Comparison of ENCODE assay signal across 9 cellular contexts in the genomic region with DNA sequence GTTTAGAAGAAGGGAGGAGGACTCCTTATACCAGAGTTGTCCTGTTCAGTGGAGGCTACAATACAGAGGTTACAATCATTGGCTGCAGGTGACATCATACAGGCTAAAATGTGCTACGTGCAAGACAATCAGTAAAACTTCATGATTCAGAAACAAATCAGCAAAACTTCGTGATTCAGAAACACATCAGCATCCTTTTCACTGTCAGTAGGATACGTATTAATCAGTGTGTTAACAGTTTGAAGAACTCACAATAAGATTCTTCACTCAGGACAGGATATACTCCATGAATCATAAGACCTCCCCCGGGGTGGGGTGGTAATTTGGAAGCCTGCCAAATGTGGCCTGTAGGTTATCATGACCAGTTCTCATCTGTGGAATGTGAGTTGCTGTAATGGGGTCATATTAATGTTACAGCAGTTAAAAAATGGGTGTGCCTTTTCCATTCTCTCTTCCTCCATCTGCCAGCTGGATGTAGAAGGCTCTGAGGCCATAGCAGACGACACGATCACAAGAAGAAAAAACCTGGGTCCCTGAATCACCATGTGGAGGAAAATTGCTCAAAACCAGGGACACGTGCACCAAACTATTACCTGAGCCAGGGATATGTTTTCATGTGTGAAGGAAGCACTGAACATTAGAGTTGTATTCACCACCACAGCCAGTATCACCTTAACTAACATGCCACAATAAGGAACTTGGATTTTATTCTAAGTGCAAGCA.
DNase-seq lines count a peak whose midpoint lies in the region; ATAC-seq and TF ChIP-seq lines count a peak whose summit lies in the region.
"Had no signal": no experiment of that assay in that cellular context is flagged by ENCODE, and none has a peak within 500 bp of the region (broad histone marks: within the 10 kb centered on the region; RNA-seq: fewer than 3 reads in every experiment).

No MANE protein-coding gene starts in this region.

- WGBS in adrenal gland, 4 donors = 41 to 49% (median 48%) methylated on average over 7 of the region's 7 CpGs

- TF ChIP-seq POLR2A in adrenal gland (IDR thresholded peaks at IDR 0.05) = no peak

- H3K4me1 ChIP-seq in adrenal gland (replicated peaks in 1 of 2) = no peaks in the 10 kb centered on the region
- peaks cover 18% of the 10 kb centered on the region for H3K4me1 ChIP-seq in osteoblast (ENCODE audit: insufficient read depth, low read length)
- H3K4me1 ChIP-seq: esophagus muscularis mucosa had no signal

- DNase-seq in COLO668 (lab: John Stamatoyannopoulos, UW; ENCODE audit: unreplicated experiment) = peak; percentile 36
- peak; percentile 100 for DNase-seq in HT1080 (ENCODE audit: low read depth)
- DNase-seq in adrenal gland = peak in 6 of 7 donors; percentile 25 to 56 (median 40)
- DNase-seq in osteoblast (ENCODE audit: insufficient read length, low spot score, missing footprints) = peak; percentile 69
- no peak for DNase-seq in middle frontal gyrus (ENCODE audit: extremely low spot score, low spot score)
- DNase-seq in substantia nigra (lab: John Stamatoyannopoulos, UW) = no peak

- H3K79me2 ChIP-seq in osteoblast (ENCODE audit: insufficient read depth, low read length) = no peaks in the 10 kb centered on the region

- H3K27me3 ChIP-seq in adrenal gland (no peaks in the 10 kb centered on the region), osteoblast (ENCODE audit: insufficient read depth, low read length) (no peaks in the 10 kb centered on the region)
- H3K27me3 ChIP-seq: esophagus muscularis mucosa had no signal

- no peaks in the 10 kb centered on the region for H3K9me3 ChIP-seq in adrenal gland (replicated peaks in 1 of 3)
- H3K9me3 ChIP-seq in osteoblast (ENCODE audit: low read depth, low read length) = peaks cover 2% of the 10 kb centered on the region
- H3K9me3 ChIP-seq: esophagus muscularis mucosa had no signal

- H3K4me3 ChIP-seq in adrenal gland (no peak overlapping the region), osteoblast (ENCODE audit: insufficient read depth, low read length) (no peak overlapping the region)
- H3K4me3 ChIP-seq: esophagus muscularis mucosa had no signal

- H4K20me1 ChIP-seq in osteoblast (ENCODE audit: insufficient read depth, low read length) = no peaks in the 10 kb centered on the region

- H3K27ac ChIP-seq in adrenal gland (peak overlapping the region in 2 of 5 donors; percentile 15 to 38), osteoblast (ENCODE audit: low read depth, low read length) (peak overlapping the region; percentile 98), substantia nigra (ENCODE audit: low read depth, low read length, poor library complexity, severe bottlenecking) (no peak overlapping the region)
- H3K27ac ChIP-seq: esophagus muscularis mucosa had no signal

- ATAC-seq in HG03045 (IDR thresholded peaks at IDR 0.05; ENCODE audit: unreplicated experiment) = no peak
- ATAC-seq in GM21390 (IDR thresholded peaks at IDR 0.05; ENCODE audit: unreplicated experiment) = no peak

- TF ChIP-seq CTCF in adrenal gland (IDR thresholded peaks at IDR 0.05) (no peak), osteoblast (IDR thresholded peaks at IDR 0.05; ENCODE audit: extremely low read depth, low read depth, low read length) (no peak)

- H3K4me2 ChIP-seq in osteoblast (ENCODE audit: insufficient read depth, low read length) = peak overlapping the region; percentile 52

- H3K36me3 ChIP-seq in adrenal gland (replicated peaks in 1 of 2) (no peaks in the 10 kb centered on the region), osteoblast (ENCODE audit: insufficient read depth, low read length) (no peaks in the 10 kb centered on the region)
- H3K36me3 ChIP-seq: esophagus muscularis mucosa had no signal

- peak overlapping the region; percentile 72 for H2AFZ ChIP-seq in osteoblast (ENCODE audit: low read length)

- intact Hi-C loops in adrenal gland (cut with DNase I) = no loop called here

Comparison
In these comparisons a context has a peak if more than half of its experiments do, and no peak if none do; other contexts are left out.
1. DNase-seq: peak in COLO668 (single experiment), HT1080 (single experiment), adrenal gland (6 of 7) and osteoblast (single experiment); none in middle frontal gyrus (single experiment) and substantia nigra (0 of 49).